Comparison of ENCODE assay signal across 12 cellular contexts in the genomic region with DNA sequence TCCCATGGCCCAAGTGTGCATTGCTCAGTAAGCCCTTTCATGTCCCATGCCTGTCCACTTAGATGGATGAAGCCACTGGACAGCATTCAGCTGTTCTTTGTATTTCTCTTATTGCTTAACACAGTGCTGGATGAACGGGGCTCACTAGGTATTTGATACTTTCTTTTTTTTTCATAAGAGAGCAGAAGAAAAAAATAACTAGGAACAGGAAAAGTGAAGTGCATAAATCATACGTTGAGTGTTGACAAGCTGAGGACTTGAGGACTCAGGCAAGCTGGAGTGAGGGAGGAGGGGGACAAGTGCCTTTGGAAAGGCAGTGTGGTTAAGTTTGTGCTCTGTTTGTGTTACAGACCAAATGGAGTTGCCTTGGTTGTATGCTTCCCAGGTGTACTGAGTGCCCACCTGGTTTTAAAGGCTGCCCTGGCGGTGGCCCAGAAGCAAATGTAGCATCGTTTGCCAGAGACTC.
DNase-seq lines count a peak whose midpoint lies in the region; ATAC-seq, FAIRE-seq and TF ChIP-seq lines count a peak whose summit lies in the region.
"Had no signal": no experiment of that assay in that cellular context is flagged by ENCODE, and none has a peak within 500 bp of the region (broad histone marks: within the 10 kb centered on the region; RNA-seq: fewer than 3 reads in every experiment).

No MANE protein-coding gene starts in this region.

- no peak overlapping the region for H3K4me3 Mint-ChIP-seq in activated naive CD4-positive, alpha-beta T cell treated with anti-CD3 and anti-CD28 coated beads, Interleukin-2, amount 50 U/mL, for 24 hours
- no peak overlapping the region for H3K4me3 Mint-ChIP-seq in type B pancreatic cell
- H3K4me3 Mint-ChIP-seq: T-helper 1 cell treated with Interleukin-12 subunit alpha and Interleukin-12 subunit beta and Interleukin-4 antibody, amounts not matched to agents 30 μg/mL and 1 μg/mL, for 36 hours had no signal

- no peak for ATAC-seq in GM19023 (IDR thresholded peaks at IDR 0.05; ENCODE audit: unreplicated experiment)
- ATAC-seq: activated naive CD4-positive, alpha-beta T cell treated with anti-CD3 and anti-CD28 coated beads, Interleukin-2, amount 50 U/mL, for 72 hours had no signal

- no peak for TF ChIP-seq EP300 in esophagus muscularis mucosa (IDR thresholded peaks at IDR 0.05)

- no peak for TF ChIP-seq CTCF in esophagus muscularis mucosa (IDR thresholded peaks at IDR 0.05)
- TF ChIP-seq CTCF in type B pancreatic cell (conservative IDR thresholded peaks at IDR 0.05): no peak
- no peak for TF ChIP-seq CTCF in D721Med (IDR thresholded peaks at IDR 0.05; ENCODE audit: insufficient read depth, missing control alignments)

- no peak for FAIRE-seq in D721Med (lab: Jason Lieb, UNC)

- no peaks in the 10 kb centered on the region for H3K27me3 ChIP-seq in esophagus muscularis mucosa
- H3K27me3 ChIP-seq: hepatocyte, testis had no signal

- H3K9me3 Mint-ChIP-seq in activated naive CD4-positive, alpha-beta T cell treated with anti-CD3 and anti-CD28 coated beads, Interleukin-2, amount 50 U/mL, for 24 hours: no peaks in the 10 kb centered on the region
- H3K9me3 Mint-ChIP-seq in type B pancreatic cell: no peaks in the 10 kb centered on the region
- H3K9me3 Mint-ChIP-seq: activated naive CD4-positive, alpha-beta T cell treated with anti-CD3 and anti-CD28 coated beads, Interleukin-2, amount 50 U/mL, for 72 hours; T-helper 1 cell treated with Interleukin-12 subunit alpha and Interleukin-12 subunit beta and Interleukin-4 antibody, amounts not matched to agents 30 μg/mL and 1 μg/mL, for 36 hours had no signal

- 44% methylated on average over 4 of the region's 4 CpGs for WGBS in esophagus muscularis mucosa

- TF ChIP-seq POLR2A in esophagus muscularis mucosa (IDR thresholded peaks at IDR 0.05; ENCODE audit: low read depth): no peak

- intact Hi-C loops in esophagus muscularis mucosa (cut with DNase I): no loop called here

- no peaks in the 10 kb centered on the region for H3K36me3 ChIP-seq in esophagus muscularis mucosa

- H3K27ac Mint-ChIP-seq in activated naive CD4-positive, alpha-beta T cell treated with anti-CD3 and anti-CD28 coated beads, Interleukin-2, amount 50 U/mL, for 24 hours: peak overlapping the region; percentile 48
- peak overlapping the region; percentile 37 for H3K27ac Mint-ChIP-seq in type B pancreatic cell

- DNase-seq in activated naive CD4-positive, alpha-beta T cell (lab: John Stamatoyannopoulos, UW): no peak
- peak; percentile 94 for DNase-seq in NCI-H2107 treated with DMSO at 0.1 percent for 48 hours (lab: John Stamatoyannopoulos, UW; ENCODE audit: unreplicated experiment)
- DNase-seq in esophagus muscularis mucosa (ENCODE audit: extremely low spot score): no peak
- no peak for DNase-seq in type B pancreatic cell (ENCODE audit: extremely low spot score, unreplicated experiment)
- no peak for DNase-seq in D721Med (ENCODE audit: insufficient read length, low spot score)
- no peak for DNase-seq in anterior cingulate cortex (lab: John Stamatoyannopoulos, UW)
- DNase-seq: testis had no signal

- H3K36me3 Mint-ChIP-seq in activated naive CD4-positive, alpha-beta T cell treated with anti-CD3 and anti-CD28 coated beads, Interleukin-2, amount 50 U/mL, for 24 hours: no peaks in the 10 kb centered on the region
- no peaks in the 10 kb centered on the region for H3K36me3 Mint-ChIP-seq in type B pancreatic cell
- H3K36me3 Mint-ChIP-seq: activated naive CD4-positive, alpha-beta T cell treated with anti-CD3 and anti-CD28 coated beads, Interleukin-2, amount 50 U/mL, for 72 hours had no signal

- H3K4me3 ChIP-seq in esophagus muscularis mucosa: peak overlapping the region in 3 of 4 donors; percentile 3 to 19 (median 13)
- H3K4me3 ChIP-seq: hepatocyte, testis had no signal

- peaks cover 43% of the 10 kb centered on the region for H3K4me1 Mint-ChIP-seq in activated naive CD4-positive, alpha-beta T cell treated with anti-CD3 and anti-CD28 coated beads, Interleukin-2, amount 50 U/mL, for 24 hours
- peaks cover 33% of the 10 kb centered on the region for H3K4me1 Mint-ChIP-seq in type B pancreatic cell (ENCODE audit: unreplicated experiment)

- H3K9me3 ChIP-seq in esophagus muscularis mucosa: no peaks in the 10 kb centered on the region
- H3K9me3 ChIP-seq: testis had no signal

- peaks cover 50 to 90% (median 75%) of the 10 kb centered on the region in 4 donors for H3K4me1 ChIP-seq in esophagus muscularis mucosa

- H3K27ac ChIP-seq in esophagus muscularis mucosa (replicated peaks in 1 of 4): peak overlapping the region; percentile 1 to 59 (median 34)
- H3K27ac ChIP-seq: hepatocyte, testis had no signal

- no peaks in the 10 kb centered on the region for H3K27me3 Mint-ChIP-seq in activated naive CD4-positive, alpha-beta T cell treated with anti-CD3 and anti-CD28 coated beads, Interleukin-2, amount 50 U/mL, for 24 hours
- peaks cover 2% of the 10 kb centered on the region for H3K27me3 Mint-ChIP-seq in type B pancreatic cell
